Comparison of ENCODE assay signal across 2 cellular contexts in the genomic region with DNA sequence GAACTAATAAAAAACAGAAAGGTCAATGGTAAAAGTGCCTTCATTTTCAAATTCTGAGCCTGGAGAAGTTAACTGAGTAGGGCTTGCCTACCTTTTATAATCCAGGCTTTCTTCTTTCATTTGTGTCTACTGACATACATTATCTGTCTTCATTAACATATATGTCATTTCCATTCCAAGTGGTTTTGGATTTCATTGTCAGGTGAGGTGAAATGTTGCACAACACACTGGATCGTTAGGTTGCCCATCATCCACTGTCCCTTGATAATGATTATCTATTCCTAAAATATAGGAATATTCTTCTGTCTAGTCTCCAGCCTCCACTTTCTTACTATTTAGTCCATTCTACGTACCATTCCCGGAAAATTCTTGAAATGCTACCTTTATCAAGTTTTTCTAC.
TF ChIP-seq lines count a peak whose summit lies in the region.

No MANE protein-coding gene starts in this region.

TF ChIP-seq in A549, 52 proteins besides CTCF, POLR2A, EP300 and RAD21 (continued from another document):
- TF ChIP-seq, protein P1, sequence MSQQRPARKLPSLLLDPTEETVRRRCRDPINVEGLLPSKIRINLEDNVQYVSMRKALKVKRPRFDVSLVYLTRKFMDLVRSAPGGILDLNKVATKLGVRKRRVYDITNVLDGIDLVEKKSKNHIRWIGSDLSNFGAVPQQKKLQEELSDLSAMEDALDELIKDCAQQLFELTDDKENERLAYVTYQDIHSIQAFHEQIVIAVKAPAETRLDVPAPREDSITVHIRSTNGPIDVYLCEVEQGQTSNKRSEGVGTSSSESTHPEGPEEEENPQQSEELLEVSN (IDR thresholded peaks at IDR 0.05; ENCODE audit: borderline replicate concordance, low read depth), result no peak
- TF ChIP-seq KDM5A (IDR thresholded peaks at IDR 0.05), result no peak
- TF ChIP-seq MYC (IDR thresholded peaks at IDR 0.05; ENCODE audit: borderline replicate concordance, low read length), result no peak
- TF ChIP-seq CEBPB (IDR thresholded peaks at IDR 0.05), result peak in 1 of 2 experiments; percentile 38; a peak in 2 of 4 replicates

TF ChIP-seq in Ishikawa, 13 proteins besides CTCF, POLR2A, EP300 and RAD21 (continued from another document):
- TF ChIP-seq, protein P2, sequence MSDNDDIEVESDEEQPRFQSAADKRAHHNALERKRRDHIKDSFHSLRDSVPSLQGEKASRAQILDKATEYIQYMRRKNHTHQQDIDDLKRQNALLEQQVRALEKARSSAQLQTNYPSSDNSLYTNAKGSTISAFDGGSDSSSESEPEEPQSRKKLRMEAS (IDR thresholded peaks at IDR 0.05), result no peak
- TF ChIP-seq EGR1 (IDR thresholded peaks at IDR 0.05), result no peak
TF ChIP-seq in Ishikawa: peak in this region for 1.
